ENCODE assay signal across 9 cellular contexts in the genomic region with DNA sequence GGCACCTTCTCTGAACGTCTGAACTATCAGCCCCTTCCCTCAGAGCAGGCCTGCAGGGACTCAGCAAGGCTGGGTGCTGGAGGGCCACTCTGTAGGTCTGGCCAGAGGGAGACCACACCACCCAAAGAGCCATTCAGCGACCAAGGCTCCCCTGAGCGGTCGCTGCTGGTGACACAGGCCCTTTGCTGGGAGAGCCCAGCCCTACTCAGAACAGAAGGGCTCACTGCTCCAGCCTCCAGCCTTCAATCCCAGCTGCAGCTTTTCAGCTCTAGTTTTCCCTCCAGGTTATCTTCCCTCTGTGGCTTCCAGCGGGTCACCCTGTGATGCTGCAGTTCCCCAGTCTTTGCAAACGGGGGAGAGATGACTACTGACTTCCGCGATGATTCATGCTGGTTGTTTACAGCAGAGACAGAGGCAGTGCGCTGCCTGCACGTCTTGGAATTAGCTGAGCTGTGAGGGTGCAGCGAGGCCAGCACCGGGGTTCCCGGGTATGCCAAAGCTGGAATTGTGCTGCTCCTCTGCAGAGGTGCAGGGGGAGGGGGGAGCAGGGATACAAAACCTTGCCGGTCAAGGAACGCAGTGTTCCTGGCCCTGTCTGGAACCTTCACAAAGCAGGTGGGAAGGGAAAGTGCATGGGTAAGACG.
DNase-seq lines count a peak whose midpoint lies in the region; ATAC-seq and TF ChIP-seq lines count a peak whose summit lies in the region.
"Had no signal": no experiment of that assay in that cellular context is flagged by ENCODE, and none has a peak within 500 bp of the region (broad histone marks: within the 10 kb centered on the region; RNA-seq: fewer than 3 reads in every experiment).

No MANE protein-coding gene starts in this region.

- H3K4me1 Mint-ChIP-seq in activated naive CD4-positive, alpha-beta T cell treated with anti-CD3 and anti-CD28 coated beads, Interleukin-2, amount 50 U/mL, for 24 hours: peaks cover 19% of the 10 kb centered on the region
- H3K4me1 Mint-ChIP-seq: memory B cell had no signal

- peak overlapping the region; percentile 0 for H3K4me3 ChIP-seq in left ventricle myocardium inferior

- no peaks in the 10 kb centered on the region for H3K9me3 Mint-ChIP-seq in activated naive CD4-positive, alpha-beta T cell treated with anti-CD3 and anti-CD28 coated beads, Interleukin-2, amount 50 U/mL, for 24 hours
- H3K9me3 Mint-ChIP-seq: memory B cell had no signal

- H3K27me3 Mint-ChIP-seq in activated naive CD4-positive, alpha-beta T cell treated with anti-CD3 and anti-CD28 coated beads, Interleukin-2, amount 50 U/mL, for 24 hours: no peaks in the 10 kb centered on the region

- H3K27ac Mint-ChIP-seq in activated naive CD4-positive, alpha-beta T cell treated with anti-CD3 and anti-CD28 coated beads, Interleukin-2, amount 50 U/mL, for 24 hours: no peak overlapping the region
- H3K27ac Mint-ChIP-seq: memory B cell had no signal

- DNase-seq in Daoy (ENCODE audit: low read depth) (peak; percentile 89), NOMO-1 treated with dmso at 0.1 percent for 144 hours (lab: John Stamatoyannopoulos, UW; ENCODE audit: unreplicated experiment) (peak; percentile 21), left ventricle myocardium inferior (peak; percentile 44), renal cortical epithelial cell (ENCODE audit: low read depth) (peak; percentile 66)

- peaks cover 63% of the 10 kb centered on the region for H3K4me1 ChIP-seq in left ventricle myocardium inferior

- intact Hi-C loops in left ventricle myocardium inferior (cut with micrococcal nuclease): no loop called here

- ATAC-seq in GM21447 (IDR thresholded peaks at IDR 0.05; ENCODE audit: unreplicated experiment) (no peak), GM21390 (IDR thresholded peaks at IDR 0.05; ENCODE audit: unreplicated experiment) (no peak), GM18517 (IDR thresholded peaks at IDR 0.05; ENCODE audit: unreplicated experiment) (no peak)

- no peak for TF ChIP-seq CTCF in left ventricle myocardium inferior (IDR thresholded peaks at IDR 0.05; ENCODE audit: borderline replicate concordance)

- H3K36me3 ChIP-seq in left ventricle myocardium inferior: no peaks in the 10 kb centered on the region

- no peaks in the 10 kb centered on the region for H3K27me3 ChIP-seq in left ventricle myocardium inferior (ENCODE audit: low read depth)

- no peaks in the 10 kb centered on the region for H3K9me3 ChIP-seq in left ventricle myocardium inferior (replicated peaks)

- H3K36me3 Mint-ChIP-seq in activated naive CD4-positive, alpha-beta T cell treated with anti-CD3 and anti-CD28 coated beads, Interleukin-2, amount 50 U/mL, for 24 hours: no peaks in the 10 kb centered on the region
- H3K36me3 Mint-ChIP-seq: memory B cell had no signal

- H3K4me3 Mint-ChIP-seq in activated naive CD4-positive, alpha-beta T cell treated with anti-CD3 and anti-CD28 coated beads, Interleukin-2, amount 50 U/mL, for 24 hours: peak overlapping the region; percentile 70
- H3K4me3 Mint-ChIP-seq: memory B cell had no signal

- H3K27ac ChIP-seq in left ventricle myocardium inferior (replicated peaks): peak overlapping the region; percentile 95

Comparison
In these comparisons a context has a peak if more than half of its experiments do, and no peak if none do; other contexts are left out.
1. DNase-seq: peak in every context shown above with its lines; median percentile 89 in Daoy; 66 in renal cortical epithelial cell; 44 in left ventricle myocardium inferior; 21 in NOMO-1 treated with dmso at 0.1 percent for 144 hours.